ENCODE assay signal across 1 cellular context in genomic region chr2:63840785-63841253, GRCh38.
A peak's percentile ranks its signal among the peaks of the same experiment; 100 is the strongest.
TF ChIP-seq lines count a peak whose summit lies in the region.

No MANE protein-coding gene starts in this region.

TF ChIP-seq in HepG2, 621 proteins besides CTCF, POLR2A, EP300 and RAD21 (continued from another document and continues in another):
- TF ChIP-seq ARID4A (CRISPR knock-in tag; IDR thresholded peaks at IDR 0.05; ENCODE audit: borderline replicate concordance) (peak; percentile 87), ZNF274 (CRISPR knock-in tag; IDR thresholded peaks at IDR 0.05) (peak; percentile 89; the same call in 1 of the 2 replicates), ZNF253 (CRISPR knock-in tag; IDR thresholded peaks at IDR 0.05; ENCODE audit: borderline replicate concordance) (peak; percentile 86; the same call in 1 of the 2 replicates), ZNF710 (CRISPR knock-in tag; IDR thresholded peaks at IDR 0.05; ENCODE audit: borderline replicate concordance) (no peak), ZNF7 (CRISPR knock-in tag; IDR thresholded peaks at IDR 0.05) (no peak), JARID2 (CRISPR knock-in tag; IDR thresholded peaks at IDR 0.05; ENCODE audit: insufficient replicate concordance) (peak; percentile 36), PITX1 (CRISPR knock-in tag; IDR thresholded peaks at IDR 0.05) (peak; percentile 76), MXD4 (CRISPR knock-in tag; IDR thresholded peaks at IDR 0.05) (no peak; the same call in 1 of the 2 replicates), XRCC5 (optimal IDR thresholded peaks at IDR 0.05; ENCODE audit: low read length) (peak; percentile 67), ZBTB7A (CRISPR knock-in tag; IDR thresholded peaks at IDR 0.05) (no peak), SOX5 (CRISPR knock-in tag; IDR thresholded peaks at IDR 0.05; ENCODE audit: borderline replicate concordance) (peak; percentile 41; the same call in 1 of the 2 replicates), SOX13 (IDR thresholded peaks at IDR 0.05) (peak; percentile 49; the same call in 1 of the 2 replicates), SOX13 (CRISPR knock-in tag; conservative IDR thresholded peaks at IDR 0.05 in 1 of 2, IDR thresholded peaks at IDR 0.05 in 1 of 2) (peak in 1 of 2 experiments; percentile 34; a peak in 2 of 4 replicates), HNF4G (IDR thresholded peaks at IDR 0.05; ENCODE audit: borderline replicate concordance, low read depth, low read length) (no peak), HNF4G (CRISPR knock-in tag; IDR thresholded peaks at IDR 0.05; ENCODE audit: borderline replicate concordance, low read depth) (peak; percentile 76; the same call in 1 of the 2 replicates), ESRRA (CRISPR knock-in tag; IDR thresholded peaks at IDR 0.05; ENCODE audit: low read depth) (peak; percentile 51), ZNF354B (CRISPR knock-in tag; IDR thresholded peaks at IDR 0.05) (no peak), AGO2 (optimal IDR thresholded peaks at IDR 0.05; ENCODE audit: low read depth, low read length) (no peak), TIGD3 (CRISPR knock-in tag; IDR thresholded peaks at IDR 0.05; ENCODE audit: borderline replicate concordance) (peak; percentile 60; the same call in 1 of the 2 replicates), ZNF674 (CRISPR knock-in tag; IDR thresholded peaks at IDR 0.05; ENCODE audit: low read depth) (peak; percentile 78; the same call in 1 of the 2 replicates), DMAP1 (CRISPR knock-in tag; IDR thresholded peaks at IDR 0.05) (no peak; the same call in 1 of the 2 replicates)
- TF ChIP-seq, protein P1, sequence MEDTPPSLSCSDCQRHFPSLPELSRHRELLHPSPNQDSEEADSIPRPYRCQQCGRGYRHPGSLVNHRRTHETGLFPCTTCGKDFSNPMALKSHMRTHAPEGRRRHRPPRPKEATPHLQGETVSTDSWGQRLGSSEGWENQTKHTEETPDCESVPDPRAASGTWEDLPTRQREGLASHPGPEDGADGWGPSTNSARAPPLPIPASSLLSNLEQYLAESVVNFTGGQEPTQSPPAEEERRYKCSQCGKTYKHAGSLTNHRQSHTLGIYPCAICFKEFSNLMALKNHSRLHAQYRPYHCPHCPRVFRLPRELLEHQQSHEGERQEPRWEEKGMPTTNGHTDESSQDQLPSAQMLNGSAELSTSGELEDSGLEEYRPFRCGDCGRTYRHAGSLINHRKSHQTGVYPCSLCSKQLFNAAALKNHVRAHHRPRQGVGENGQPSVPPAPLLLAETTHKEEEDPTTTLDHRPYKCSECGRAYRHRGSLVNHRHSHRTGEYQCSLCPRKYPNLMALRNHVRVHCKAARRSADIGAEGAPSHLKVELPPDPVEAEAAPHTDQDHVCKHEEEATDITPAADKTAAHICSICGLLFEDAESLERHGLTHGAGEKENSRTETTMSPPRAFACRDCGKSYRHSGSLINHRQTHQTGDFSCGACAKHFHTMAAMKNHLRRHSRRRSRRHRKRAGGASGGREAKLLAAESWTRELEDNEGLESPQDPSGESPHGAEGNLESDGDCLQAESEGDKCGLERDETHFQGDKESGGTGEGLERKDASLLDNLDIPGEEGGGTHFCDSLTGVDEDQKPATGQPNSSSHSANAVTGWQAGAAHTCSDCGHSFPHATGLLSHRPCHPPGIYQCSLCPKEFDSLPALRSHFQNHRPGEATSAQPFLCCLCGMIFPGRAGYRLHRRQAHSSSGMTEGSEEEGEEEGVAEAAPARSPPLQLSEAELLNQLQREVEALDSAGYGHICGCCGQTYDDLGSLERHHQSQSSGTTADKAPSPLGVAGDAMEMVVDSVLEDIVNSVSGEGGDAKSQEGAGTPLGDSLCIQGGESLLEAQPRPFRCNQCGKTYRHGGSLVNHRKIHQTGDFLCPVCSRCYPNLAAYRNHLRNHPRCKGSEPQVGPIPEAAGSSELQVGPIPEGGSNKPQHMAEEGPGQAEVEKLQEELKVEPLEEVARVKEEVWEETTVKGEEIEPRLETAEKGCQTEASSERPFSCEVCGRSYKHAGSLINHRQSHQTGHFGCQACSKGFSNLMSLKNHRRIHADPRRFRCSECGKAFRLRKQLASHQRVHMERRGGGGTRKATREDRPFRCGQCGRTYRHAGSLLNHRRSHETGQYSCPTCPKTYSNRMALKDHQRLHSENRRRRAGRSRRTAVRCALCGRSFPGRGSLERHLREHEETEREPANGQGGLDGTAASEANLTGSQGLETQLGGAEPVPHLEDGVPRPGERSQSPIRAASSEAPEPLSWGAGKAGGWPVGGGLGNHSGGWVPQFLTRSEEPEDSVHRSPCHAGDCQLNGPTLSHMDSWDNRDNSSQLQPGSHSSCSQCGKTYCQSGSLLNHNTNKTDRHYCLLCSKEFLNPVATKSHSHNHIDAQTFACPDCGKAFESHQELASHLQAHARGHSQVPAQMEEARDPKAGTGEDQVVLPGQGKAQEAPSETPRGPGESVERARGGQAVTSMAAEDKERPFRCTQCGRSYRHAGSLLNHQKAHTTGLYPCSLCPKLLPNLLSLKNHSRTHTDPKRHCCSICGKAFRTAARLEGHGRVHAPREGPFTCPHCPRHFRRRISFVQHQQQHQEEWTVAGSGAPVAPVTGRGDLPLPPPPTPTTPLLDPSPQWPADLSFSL (CRISPR knock-in tag; IDR thresholded peaks at IDR 0.05) = no peak
- TF ChIP-seq, protein P2, sequence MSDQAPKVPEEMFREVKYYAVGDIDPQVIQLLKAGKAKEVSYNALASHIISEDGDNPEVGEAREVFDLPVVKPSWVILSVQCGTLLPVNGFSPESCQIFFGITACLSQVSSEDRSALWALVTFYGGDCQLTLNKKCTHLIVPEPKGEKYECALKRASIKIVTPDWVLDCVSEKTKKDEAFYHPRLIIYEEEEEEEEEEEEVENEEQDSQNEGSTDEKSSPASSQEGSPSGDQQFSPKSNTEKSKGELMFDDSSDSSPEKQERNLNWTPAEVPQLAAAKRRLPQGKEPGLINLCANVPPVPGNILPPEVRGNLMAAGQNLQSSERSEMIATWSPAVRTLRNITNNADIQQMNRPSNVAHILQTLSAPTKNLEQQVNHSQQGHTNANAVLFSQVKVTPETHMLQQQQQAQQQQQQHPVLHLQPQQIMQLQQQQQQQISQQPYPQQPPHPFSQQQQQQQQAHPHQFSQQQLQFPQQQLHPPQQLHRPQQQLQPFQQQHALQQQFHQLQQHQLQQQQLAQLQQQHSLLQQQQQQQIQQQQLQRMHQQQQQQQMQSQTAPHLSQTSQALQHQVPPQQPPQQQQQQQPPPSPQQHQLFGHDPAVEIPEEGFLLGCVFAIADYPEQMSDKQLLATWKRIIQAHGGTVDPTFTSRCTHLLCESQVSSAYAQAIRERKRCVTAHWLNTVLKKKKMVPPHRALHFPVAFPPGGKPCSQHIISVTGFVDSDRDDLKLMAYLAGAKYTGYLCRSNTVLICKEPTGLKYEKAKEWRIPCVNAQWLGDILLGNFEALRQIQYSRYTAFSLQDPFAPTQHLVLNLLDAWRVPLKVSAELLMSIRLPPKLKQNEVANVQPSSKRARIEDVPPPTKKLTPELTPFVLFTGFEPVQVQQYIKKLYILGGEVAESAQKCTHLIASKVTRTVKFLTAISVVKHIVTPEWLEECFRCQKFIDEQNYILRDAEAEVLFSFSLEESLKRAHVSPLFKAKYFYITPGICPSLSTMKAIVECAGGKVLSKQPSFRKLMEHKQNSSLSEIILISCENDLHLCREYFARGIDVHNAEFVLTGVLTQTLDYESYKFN (CRISPR knock-in tag; conservative IDR thresholded peaks at IDR 0.05) = peak; percentile 66
- TF ChIP-seq, protein P3, sequence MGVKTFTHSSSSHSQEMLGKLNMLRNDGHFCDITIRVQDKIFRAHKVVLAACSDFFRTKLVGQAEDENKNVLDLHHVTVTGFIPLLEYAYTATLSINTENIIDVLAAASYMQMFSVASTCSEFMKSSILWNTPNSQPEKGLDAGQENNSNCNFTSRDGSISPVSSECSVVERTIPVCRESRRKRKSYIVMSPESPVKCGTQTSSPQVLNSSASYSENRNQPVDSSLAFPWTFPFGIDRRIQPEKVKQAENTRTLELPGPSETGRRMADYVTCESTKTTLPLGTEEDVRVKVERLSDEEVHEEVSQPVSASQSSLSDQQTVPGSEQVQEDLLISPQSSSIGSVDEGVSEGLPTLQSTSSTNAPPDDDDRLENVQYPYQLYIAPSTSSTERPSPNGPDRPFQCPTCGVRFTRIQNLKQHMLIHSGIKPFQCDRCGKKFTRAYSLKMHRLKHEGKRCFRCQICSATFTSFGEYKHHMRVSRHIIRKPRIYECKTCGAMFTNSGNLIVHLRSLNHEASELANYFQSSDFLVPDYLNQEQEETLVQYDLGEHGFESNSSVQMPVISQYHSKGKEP (CRISPR knock-in tag; IDR thresholded peaks at IDR 0.05) = no peak; the same call in 1 of the 2 replicates
- TF ChIP-seq, protein P4, sequence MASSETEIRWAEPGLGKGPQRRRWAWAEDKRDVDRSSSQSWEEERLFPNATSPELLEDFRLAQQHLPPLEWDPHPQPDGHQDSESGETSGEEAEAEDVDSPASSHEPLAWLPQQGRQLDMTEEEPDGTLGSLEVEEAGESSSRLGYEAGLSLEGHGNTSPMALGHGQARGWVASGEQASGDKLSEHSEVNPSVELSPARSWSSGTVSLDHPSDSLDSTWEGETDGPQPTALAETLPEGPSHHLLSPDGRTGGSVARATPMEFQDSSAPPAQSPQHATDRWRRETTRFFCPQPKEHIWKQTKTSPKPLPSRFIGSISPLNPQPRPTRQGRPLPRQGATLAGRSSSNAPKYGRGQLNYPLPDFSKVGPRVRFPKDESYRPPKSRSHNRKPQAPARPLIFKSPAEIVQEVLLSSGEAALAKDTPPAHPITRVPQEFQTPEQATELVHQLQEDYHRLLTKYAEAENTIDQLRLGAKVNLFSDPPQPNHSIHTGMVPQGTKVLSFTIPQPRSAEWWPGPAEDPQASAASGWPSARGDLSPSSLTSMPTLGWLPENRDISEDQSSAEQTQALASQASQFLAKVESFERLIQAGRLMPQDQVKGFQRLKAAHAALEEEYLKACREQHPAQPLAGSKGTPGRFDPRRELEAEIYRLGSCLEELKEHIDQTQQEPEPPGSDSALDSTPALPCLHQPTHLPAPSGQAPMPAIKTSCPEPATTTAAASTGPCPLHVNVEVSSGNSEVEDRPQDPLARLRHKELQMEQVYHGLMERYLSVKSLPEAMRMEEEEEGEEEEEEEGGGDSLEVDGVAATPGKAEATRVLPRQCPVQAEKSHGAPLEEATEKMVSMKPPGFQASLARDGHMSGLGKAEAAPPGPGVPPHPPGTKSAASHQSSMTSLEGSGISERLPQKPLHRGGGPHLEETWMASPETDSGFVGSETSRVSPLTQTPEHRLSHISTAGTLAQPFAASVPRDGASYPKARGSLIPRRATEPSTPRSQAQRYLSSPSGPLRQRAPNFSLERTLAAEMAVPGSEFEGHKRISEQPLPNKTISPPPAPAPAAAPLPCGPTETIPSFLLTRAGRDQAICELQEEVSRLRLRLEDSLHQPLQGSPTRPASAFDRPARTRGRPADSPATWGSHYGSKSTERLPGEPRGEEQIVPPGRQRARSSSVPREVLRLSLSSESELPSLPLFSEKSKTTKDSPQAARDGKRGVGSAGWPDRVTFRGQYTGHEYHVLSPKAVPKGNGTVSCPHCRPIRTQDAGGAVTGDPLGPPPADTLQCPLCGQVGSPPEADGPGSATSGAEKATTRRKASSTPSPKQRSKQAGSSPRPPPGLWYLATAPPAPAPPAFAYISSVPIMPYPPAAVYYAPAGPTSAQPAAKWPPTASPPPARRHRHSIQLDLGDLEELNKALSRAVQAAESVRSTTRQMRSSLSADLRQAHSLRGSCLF (CRISPR knock-in tag; IDR thresholded peaks at IDR 0.05; ENCODE audit: borderline replicate concordance) = no peak
